30 cellular contexts compared by ENCODE assay signal in the genomic region with DNA sequence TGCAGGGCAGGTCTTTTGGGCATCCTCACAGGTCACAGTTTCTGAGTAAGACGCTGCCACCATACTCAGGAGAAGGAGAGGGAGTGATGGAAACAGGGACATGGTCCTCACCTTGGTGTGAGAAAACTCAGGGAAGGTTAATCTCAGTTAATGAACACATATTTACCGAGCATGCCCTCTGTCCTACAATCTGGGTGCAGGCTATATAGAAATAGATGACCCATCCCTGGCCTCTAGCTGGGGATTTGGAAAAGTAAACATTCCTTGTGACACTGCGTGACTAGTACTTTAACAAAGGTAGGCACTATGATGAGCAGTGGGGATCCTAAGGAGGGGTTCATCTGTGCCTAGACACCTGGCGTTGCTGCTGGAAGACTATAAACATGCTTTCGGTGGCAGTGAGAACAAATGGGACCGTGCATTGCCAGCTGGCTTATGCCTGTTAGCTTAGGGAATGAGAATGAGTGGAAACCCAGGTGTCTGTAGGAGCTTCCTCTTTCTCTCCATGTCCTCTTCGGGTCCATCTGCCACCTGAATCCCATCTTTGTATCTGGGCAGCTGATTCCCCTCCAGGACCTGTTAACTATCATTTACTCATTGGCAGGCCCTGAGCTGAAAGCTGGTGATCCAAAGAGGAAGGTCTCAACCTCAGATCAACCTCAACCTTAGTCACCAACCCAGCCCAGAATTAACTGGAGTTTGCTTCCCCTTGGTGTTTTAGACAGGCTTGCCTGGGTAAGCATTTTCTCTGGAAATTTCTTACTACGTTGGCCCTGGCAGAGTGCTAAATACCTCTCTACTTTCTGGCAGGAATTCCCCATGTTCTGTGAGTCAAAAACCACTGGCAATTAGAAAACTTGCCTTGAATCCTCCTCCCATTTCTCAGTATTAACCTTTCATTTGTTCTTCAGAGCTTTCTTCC. TPM values are rescaled to one million over a fixed set of nuclear protein-coding genes. Genes with fewer than 3 reads are reported as not detected.
DNase-seq lines count a peak whose midpoint lies in the region; ATAC-seq and TF ChIP-seq lines count a peak whose summit lies in the region.
"Had no signal": no experiment of that assay in that cellular context is flagged by ENCODE, and none has a peak within 500 bp of the region (broad histone marks: within the 10 kb centered on the region; RNA-seq: fewer than 3 reads in every experiment).

No MANE protein-coding gene starts in this region.

- no peak overlapping the region for H3K4me3 ChIP-seq in epithelial cell of proximal tubule (ENCODE audit: low read depth, low read length)
- no peak overlapping the region for H3K4me3 ChIP-seq in CD8-positive, alpha-beta memory T cell (ENCODE audit: low read length)
- H3K4me3 ChIP-seq: prostate gland, SJSA1, stomach had no signal

- H3K4me3 Mint-ChIP-seq in CD8-positive, alpha-beta memory T cell: no peak overlapping the region
- H3K4me3 Mint-ChIP-seq: activated naive CD8-positive, alpha-beta T cell; nephron progenitor cell had no signal

- peaks cover 0 to 9% (median 6%) of the 10 kb centered on the region in 5 donors for H3K9me3 Mint-ChIP-seq in CD8-positive, alpha-beta memory T cell
- H3K9me3 Mint-ChIP-seq: nephron progenitor cell had no signal

- CTCF ChIA-PET in CD8-positive, alpha-beta memory T cell (lab: Charles Lee): no interaction called here

- no peaks in the 10 kb centered on the region for H3K4me1 ChIP-seq in CD8-positive, alpha-beta memory T cell (ENCODE audit: insufficient read depth, low read length)
- H3K4me1 ChIP-seq: prostate gland, SJSA1, stomach had no signal

- intact Hi-C loops in posterior cingulate gyrus (cut with DNase I): no loop called here

- H3K9me3 ChIP-seq in CD8-positive, alpha-beta memory T cell (ENCODE audit: low read length): no peaks in the 10 kb centered on the region
- H3K9me3 ChIP-seq: prostate gland, SJSA1, stomach had no signal

- no peaks in the 10 kb centered on the region for H3K27me3 ChIP-seq in CD8-positive, alpha-beta memory T cell (ENCODE audit: insufficient read depth, low read length, poor library complexity, severe bottlenecking)
- H3K27me3 ChIP-seq: stomach had no signal

- H3K27ac ChIP-seq in CD8-positive, alpha-beta memory T cell (ENCODE audit: low read depth, low read length): no peak overlapping the region
- H3K27ac ChIP-seq: prostate gland, SJSA1, stomach had no signal

- H3K27me3 Mint-ChIP-seq in CD8-positive, alpha-beta memory T cell: peaks cover 0 to 3% of the 10 kb centered on the region in 2 donors
- H3K27me3 Mint-ChIP-seq: activated naive CD8-positive, alpha-beta T cell had no signal

- POLR2A ChIA-PET in CD8-positive, alpha-beta memory T cell (lab: Charles Lee): no interaction called here

- TF ChIP-seq CTCF in epithelial cell of proximal tubule (conservative IDR thresholded peaks at IDR 0.05; ENCODE audit: low read depth, low read length): no peak

- no peak overlapping the region for H3K27ac Mint-ChIP-seq in CD8-positive, alpha-beta memory T cell
- H3K27ac Mint-ChIP-seq: activated naive CD8-positive, alpha-beta T cell; nephron progenitor cell had no signal

- H3K36me3 ChIP-seq in CD8-positive, alpha-beta memory T cell (ENCODE audit: insufficient read depth, low read length): no peaks in the 10 kb centered on the region
- H3K36me3 ChIP-seq: prostate gland, SJSA1, stomach had no signal

- H3K4me1 Mint-ChIP-seq in CD8-positive, alpha-beta memory T cell: no peaks in the 10 kb centered on the region

- H3K36me3 Mint-ChIP-seq in CD8-positive, alpha-beta memory T cell: no peaks in the 10 kb centered on the region
- H3K36me3 Mint-ChIP-seq: activated naive CD8-positive, alpha-beta T cell had no signal

- peak; percentile 34 for DNase-seq in HT1080 (ENCODE audit: low read depth)
- peak; percentile 3 for DNase-seq in RPMI7951 (ENCODE audit: low read depth)
- peak; percentile 60 for DNase-seq in epithelial cell of proximal tubule (ENCODE audit: low read depth)
- peak; percentile 94 for DNase-seq in renal cortical epithelial cell (ENCODE audit: low read depth)
- no peak for DNase-seq in superior temporal gyrus (ENCODE audit: extremely low spot score)
- no peak for DNase-seq in posterior cingulate gyrus
- no peak for DNase-seq in CD8-positive, alpha-beta memory T cell
- DNase-seq: activated CD4-positive, CD25-positive, alpha-beta regulatory T cell treated with anti-CD3 and anti-CD28 coated beads, Interleukin-2, amount 50 U/mL, for 72 hours; activated CD8-positive, alpha-beta memory T cell treated with anti-CD3 and anti-CD28 coated beads for 24 hours; cortex of kidney; DMS 273 treated with DMSO at 0.1 percent for 48 hours; hippocampal formation; KBM-7; midbrain; NCI-H1105 treated with DMSO at 0.1 percent for 48 hours; NCI-H2107; NCI-H524; nephron progenitor cell; small intestine; stimulated activated CD4-positive, alpha-beta T cell treated with anti-CD3 and anti-CD28 coated beads, Interleukin-4, amount 100 ng/mL, for 24 hours; stomach; T-helper 2 cell had no signal

- ATAC-seq in HG03097 (IDR thresholded peaks at IDR 0.05; ENCODE audit: low FRiP score, unreplicated experiment): no peak

RNA-seq across cellular contexts. Expression of gene MBL2, which starts 0.8 kb away (rescaled TPM):
- not detected in 2 replicates for total RNA-seq in HT1080 (2014; rRNA removed; shearing (Covaris generic))
- not detected in 2 replicates for polyA plus RNA-seq in HT1080 (2015; cell fraction: cytosol; rRNA removed)
- polyA plus RNA-seq in HT1080 (2015; cell fraction: nucleus; rRNA removed): not detected in 2 replicates
- not detected in 2 replicates for total RNA-seq in RPMI7951 (2014; rRNA removed; shearing (Covaris generic))
- total RNA-seq in epithelial cell of proximal tubule (not detected in 2 replicates), renal cortical epithelial cell (not detected in 2 replicates)
- total RNA-seq in CD8-positive, alpha-beta memory T cell: not detected
- polyA plus RNA-seq in CD8-positive, alpha-beta memory T cell: not detected
- total RNA-seq: fibroblast of villous mesenchyme, prostate gland, SJSA1, ureter had no signal
- polyA plus RNA-seq: BJ, keratinocyte, small intestine, stomach had no signal

Comparison
In these comparisons a context has a peak if more than half of its experiments do, and no peak if none do; other contexts are left out.
1. DNase-seq: peak in HT1080 (single experiment), RPMI7951 (single experiment), epithelial cell of proximal tubule (single experiment) and renal cortical epithelial cell (single experiment); none in superior temporal gyrus (single experiment), posterior cingulate gyrus (0 of 10) and CD8-positive, alpha-beta memory T cell (0 of 5).